In the genomic region with DNA sequence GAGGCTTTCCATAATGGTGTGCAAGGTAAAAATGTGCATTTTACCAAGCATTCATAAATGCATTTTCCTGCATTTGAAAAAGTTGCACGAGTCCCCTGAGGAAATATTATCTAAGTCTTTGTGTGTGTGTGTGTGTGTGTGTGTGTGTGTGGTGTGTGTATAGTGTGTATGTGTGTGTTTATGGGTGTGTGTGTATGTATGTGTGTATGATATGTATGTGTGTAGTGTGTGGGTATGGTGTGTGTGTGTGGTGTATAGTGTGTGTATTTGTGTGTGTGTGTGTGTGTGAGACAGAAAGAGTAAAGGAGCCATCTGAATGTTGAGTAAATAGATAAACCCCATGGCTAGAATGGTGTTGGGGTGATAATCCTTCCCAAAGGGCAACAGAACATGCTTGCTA, we compare ENCODE assay signal across 25 cellular contexts.
"Had no signal": no experiment of that assay in that cellular context is flagged by ENCODE, and none has a peak within 500 bp of the region (broad histone marks: within the 10 kb centered on the region; RNA-seq: fewer than 3 reads in every experiment).

No MANE protein-coding gene starts in this region.

- DNase-seq: activated CD4-positive, alpha-beta T cell treated with anti-CD3 and anti-CD28 coated beads for 48 hours; activated CD4-positive, alpha-beta T cell treated with anti-CD3 and anti-CD28 coated beads, Interleukin-2, amount 50 U/mL, for 48 hours; activated CD8-positive, alpha-beta memory T cell treated with anti-CD3 and anti-CD28 coated beads for 24 hours; activated effector memory CD4-positive, alpha-beta T cell treated with Interleukin-2 at 50 U/mL for 16 hours; activated naive CD4-positive, alpha-beta T cell treated with Interleukin-2 at 50 U/mL for 16 hours; anterior cingulate cortex; foreskin keratinocyte; left ventricle myocardium inferior; naive B cell; occipital lobe; stimulated activated CD4-positive, alpha-beta T cell treated with anti-CD3 and anti-CD28 coated beads, Interleukin-15, amount 100 ng/mL, for 24 hours; stimulated activated CD4-positive, alpha-beta T cell treated with anti-CD3 and anti-CD28 coated beads, Interleukin-2, amount 100 ng/mL, for 24 hours; stimulated activated naive B cell treated with anti-CD40 and anti-IgM and Interleukin-4, amounts not matched to agents 10 μg/mL and 1 μg/mL and 100 μg/mL, for 72 hours; WERI-Rb-1 had no signal

- H3K4me3 Mint-ChIP-seq: activated naive CD8-positive, alpha-beta T cell; central memory CD8-positive, alpha-beta T cell; dendritic cell treated with granulocyte-macrophage colony-stimulating factor and Interleukin-4, amounts not matched to agents 40 ng/mL and 50 ng/mL, for 4 days; naive B cell; stimulated activated naive B cell treated with anti-CD40 and anti-IgM and Interleukin-4, amounts not matched to agents 10 μg/mL and 1 μg/mL and 100 μg/mL, for 72 hours had no signal

- H3K36me3 ChIP-seq: esophagus muscularis mucosa, left ventricle myocardium inferior, right atrium auricular region, tibial nerve, WERI-Rb-1 had no signal

- H3K27ac ChIP-seq: esophagus muscularis mucosa, foreskin keratinocyte, left ventricle myocardium inferior, parathyroid adenoma, right atrium auricular region, tibial nerve, WERI-Rb-1 had no signal

- H3K36me3 Mint-ChIP-seq: naive B cell; stimulated activated naive B cell treated with anti-CD40 and anti-IgM and Interleukin-4, amounts not matched to agents 10 μg/mL and 1 μg/mL and 100 μg/mL, for 72 hours had no signal

- H3K27me3 Mint-ChIP-seq: dendritic cell treated with granulocyte-macrophage colony-stimulating factor and Interleukin-4, amounts not matched to agents 40 ng/mL and 50 ng/mL, for 4 days; naive B cell; stimulated activated naive B cell treated with anti-CD40 and anti-IgM and Interleukin-4, amounts not matched to agents 10 μg/mL and 1 μg/mL and 100 μg/mL, for 72 hours had no signal

- H3K4me1 Mint-ChIP-seq: central memory CD8-positive, alpha-beta T cell; naive B cell; stimulated activated naive B cell treated with anti-CD40 and anti-IgM and Interleukin-4, amounts not matched to agents 10 μg/mL and 1 μg/mL and 100 μg/mL, for 72 hours had no signal

- FAIRE-seq: bronchial epithelial cell, islet of Langerhans, TTC549 had no signal

- H3K79me2 ChIP-seq: parathyroid adenoma had no signal

- H3K4me3 ChIP-seq: esophagus muscularis mucosa, left ventricle myocardium inferior, right atrium auricular region, tibial nerve had no signal

- ATAC-seq: activated CD4-positive, CD25-positive, alpha-beta regulatory T cell treated with anti-CD3 and anti-CD28 coated beads, Interleukin-2, amount 50 U/mL, for 24 hours; foreskin keratinocyte; stimulated activated naive B cell treated with anti-CD40 and anti-IgM and Interleukin-4, amounts not matched to agents 10 μg/mL and 1 μg/mL and 100 μg/mL, for 72 hours had no signal

- H2AFZ ChIP-seq: parathyroid adenoma had no signal

- H3K9me3 ChIP-seq: esophagus muscularis mucosa, left ventricle myocardium inferior, right atrium auricular region, tibial nerve had no signal

- H3K9ac ChIP-seq: parathyroid adenoma had no signal

- H3K4me1 ChIP-seq: foreskin keratinocyte, left ventricle myocardium inferior, parathyroid adenoma, right atrium auricular region, tibial nerve had no signal

- H3K9me3 Mint-ChIP-seq: central memory CD8-positive, alpha-beta T cell; dendritic cell treated with granulocyte-macrophage colony-stimulating factor and Interleukin-4, amounts not matched to agents 40 ng/mL and 50 ng/mL, for 4 days; naive B cell; stimulated activated naive B cell treated with anti-CD40 and anti-IgM and Interleukin-4, amounts not matched to agents 10 μg/mL and 1 μg/mL and 100 μg/mL, for 72 hours had no signal

- H3K27me3 ChIP-seq: esophagus muscularis mucosa, foreskin keratinocyte, right atrium auricular region, tibial nerve had no signal

- H3K27ac Mint-ChIP-seq: activated naive CD8-positive, alpha-beta T cell; dendritic cell treated with granulocyte-macrophage colony-stimulating factor and Interleukin-4, amounts not matched to agents 40 ng/mL and 50 ng/mL, for 4 days; stimulated activated naive B cell treated with anti-CD40 and anti-IgM and Interleukin-4, amounts not matched to agents 10 μg/mL and 1 μg/mL and 100 μg/mL, for 72 hours had no signal
